Comparison of ENCODE assay signal across 8 cellular contexts in the genomic region with DNA sequence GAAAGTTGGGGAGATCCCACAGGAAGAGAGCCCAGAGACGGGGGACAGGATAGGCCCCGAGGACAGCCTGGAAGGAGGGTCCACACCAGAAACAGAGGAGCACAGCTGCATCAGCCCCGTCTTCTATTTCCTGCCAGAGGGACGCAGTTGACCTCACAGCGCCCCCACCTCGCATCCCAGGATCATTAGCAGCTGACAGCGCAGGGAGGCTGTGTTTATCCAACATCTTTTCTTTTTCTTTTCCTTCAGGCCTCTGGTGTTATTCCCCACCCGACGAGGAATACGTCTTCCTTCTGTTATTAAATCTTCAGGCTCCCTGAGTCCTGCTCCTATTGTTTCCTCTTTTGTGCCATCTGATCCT.
DNase-seq lines count a peak whose midpoint lies in the region; ATAC-seq and TF ChIP-seq lines count a peak whose summit lies in the region.

No MANE protein-coding gene starts in this region.

- H3K27me3 ChIP-seq in BJ (ENCODE audit: control insufficient read depth, insufficient read depth, low read length) (no peaks in the 10 kb centered on the region), kidney epithelial cell (ENCODE audit: control insufficient read depth, insufficient read depth, low read length) (no peaks in the 10 kb centered on the region), thyroid gland (no peaks in the 10 kb centered on the region)

- intact Hi-C loops in thyroid gland (cut with DNase I): loop anchor here (10.0 kb wide), 1 partner anchor 79 kb away; a partner anchor contains a TSS

- no peaks in the 10 kb centered on the region for H3K36me3 ChIP-seq in BJ (ENCODE audit: control insufficient read depth, insufficient read depth, low read length)
- H3K36me3 ChIP-seq in kidney epithelial cell (ENCODE audit: control insufficient read depth, insufficient read depth, low read length): no peaks in the 10 kb centered on the region
- H3K36me3 ChIP-seq in thyroid gland: no peaks in the 10 kb centered on the region

- in situ Hi-C loops in astrocyte of the spinal cord (cut with HindIII; ENCODE audit: low sequenced_read_pairs): no loop called here

- no peaks in the 10 kb centered on the region for H3K4me1 ChIP-seq in thyroid gland

- POLR2A ChIA-PET in BJ (lab: Charles Lee): interaction anchor here (0.6 kb wide), 1 partner anchor 293 kb away, joined by 3 read pairs; no protein-coding TSS in a partner anchor

- CTCF ChIA-PET in BJ (lab: Yijun Ruan, JAX): interaction anchor here (0.7 to 2.4 kb wide), 4 partner anchors 9 to 98 kb away, joined by 3 to 7 read pairs (median 4); no protein-coding TSS in a partner anchor

- 7 to 8% methylated on average over 10 of the region's 10 CpGs for WGBS in thyroid gland, 2 donors

- TF ChIP-seq CTCF in BJ (IDR thresholded peaks at IDR 0.05; ENCODE audit: insufficient read depth, low read depth, low read length) (no peak), astrocyte of the spinal cord (IDR thresholded peaks at IDR 0.05; ENCODE audit: low read depth, low read length) (no peak), kidney epithelial cell (IDR thresholded peaks at IDR 0.05; ENCODE audit: insufficient read depth, low read length, poor library complexity, severe bottlenecking) (peak; percentile 21), thyroid gland (IDR thresholded peaks at IDR 0.05) (no peak)

- TF ChIP-seq POLR2A in thyroid gland (IDR thresholded peaks at IDR 0.05): no peak

- DNase-seq in BJ (ENCODE audit: low read depth): no peak
- DNase-seq in astrocyte of the spinal cord (ENCODE audit: low read depth, low spot score): no peak
- no peak for DNase-seq in kidney epithelial cell (ENCODE audit: low read depth)
- DNase-seq in thyroid gland: peak; percentile 42 to 49
- no peak for DNase-seq in LoVo (ENCODE audit: low spot score)
- no peak for DNase-seq in activated CD4-positive, alpha-beta T cell treated with anti-CD3 and anti-CD28 coated beads for 4 hours

- peak overlapping the region; percentile 38 to 64 (median 59) for H3K27ac ChIP-seq in thyroid gland

- H3K4me3 ChIP-seq in BJ (ENCODE audit: low read depth, low read length) (peak overlapping the region; percentile 32), astrocyte of the spinal cord (ENCODE audit: low read depth, low read length) (peak overlapping the region; percentile 46), kidney epithelial cell (ENCODE audit: low read depth, low read length) (peak overlapping the region; percentile 33), thyroid gland (replicated peaks in 1 of 3) (peak overlapping the region in 2 of 3 donors; percentile 38 to 41)

- H3K9me3 ChIP-seq in thyroid gland: no peaks in the 10 kb centered on the region

- ATAC-seq in GM19023 (IDR thresholded peaks at IDR 0.05; ENCODE audit: unreplicated experiment) (peak; percentile 40), HG03342 (IDR thresholded peaks at IDR 0.05; ENCODE audit: unreplicated experiment) (peak; percentile 28)

Comparison
In these comparisons a context has a peak if more than half of its experiments do, and no peak if none do; other contexts are left out.
1. DNase-seq: peak in thyroid gland (2 of 2); none in BJ (single experiment), astrocyte of the spinal cord (single experiment), kidney epithelial cell (single experiment), LoVo (single experiment) and activated CD4-positive, alpha-beta T cell treated with anti-CD3 and anti-CD28 coated beads for 4 hours (0 of 2).
2. Peak in every context shown above with its lines, with median percentiles within 50 percentile points of each other: H3K4me3 ChIP-seq.